ENCODE assay signal across 26 cellular contexts in the genomic region with DNA sequence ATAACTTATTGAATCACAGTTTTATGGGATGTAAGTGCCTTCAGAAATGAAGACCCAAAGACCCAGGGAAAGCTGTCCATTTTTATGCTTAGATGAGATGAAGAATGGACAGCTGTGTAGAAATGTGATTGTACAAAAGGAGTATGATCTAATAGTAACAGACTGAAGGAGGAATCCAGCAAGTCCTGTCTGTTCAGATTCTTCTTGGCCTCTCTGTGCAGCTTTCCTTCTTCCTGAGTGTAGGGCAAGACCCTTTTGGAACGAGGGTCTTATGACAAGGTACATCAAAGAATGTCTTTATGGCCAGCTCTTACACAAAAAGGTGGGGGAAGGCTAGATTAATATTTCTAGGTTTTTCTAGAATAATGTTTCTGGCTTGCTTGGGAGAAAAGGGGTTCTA. TPM values are rescaled to one million over a fixed set of nuclear protein-coding genes. Genes with fewer than 3 reads are reported as not detected.
DNase-seq lines count a peak whose midpoint lies in the region; ATAC-seq and TF ChIP-seq lines count a peak whose summit lies in the region.
"Had no signal": no experiment of that assay in that cellular context is flagged by ENCODE, and none has a peak within 500 bp of the region (broad histone marks: within the 10 kb centered on the region; RNA-seq: fewer than 3 reads in every experiment).

No MANE protein-coding gene starts in this region.

- no peak overlapping the region for H4K8ac ChIP-seq in IMR-90 (ENCODE audit: low read depth in 2 of 2, low read length in 2 of 2)

- no peak overlapping the region for H3K56ac ChIP-seq in IMR-90 (ENCODE audit: extremely low read depth, insufficient read depth, low read length)

- H3K18ac ChIP-seq in IMR-90 (ENCODE audit: low read depth, low read length): no peak overlapping the region

- H3K27ac Mint-ChIP-seq in osteocyte (ENCODE audit: unreplicated experiment): no peak overlapping the region

- POLR2A ChIA-PET in IMR-90 (lab: Charles Lee; ENCODE audit: unreplicated experiment): no interaction called here

- intact Hi-C loops in IMR-90 (cut with micrococcal nuclease): no loop called here

- H3K9me3 Mint-ChIP-seq in osteocyte (ENCODE audit: unreplicated experiment): no peaks in the 10 kb centered on the region
- H3K9me3 Mint-ChIP-seq: stimulated activated naive CD8-positive, alpha-beta T cell treated with anti-CD3 and anti-CD28 coated beads, Interleukin-15, Interleukin-2, amounts not matched to agents 100 ng/mL and 50 ng/mL, for 24 hours had no signal

- no peaks in the 10 kb centered on the region for H3K27me3 Mint-ChIP-seq in osteocyte (ENCODE audit: unreplicated experiment)

- no peak overlapping the region for H2AK5ac ChIP-seq in IMR-90 (ENCODE audit: low read depth, low read length)

- H4K20me1 ChIP-seq in IMR-90 (ENCODE audit: insufficient read depth, low read length) (peaks cover 37% of the 10 kb centered on the region), fibroblast of lung (ENCODE audit: control insufficient read depth, extremely low read depth, insufficient read depth, low read length) (no peaks in the 10 kb centered on the region)

- peak overlapping the region; percentile 76; the same call in 1 of the 2 replicates for H3K23ac ChIP-seq in IMR-90 (ENCODE audit: low read depth, low read length)

- H3K4me1 ChIP-seq in ACC112 (ENCODE audit: control insufficient read depth, insufficient read depth, low read length, unreplicated experiment) (peaks cover 28% of the 10 kb centered on the region), IMR-90 (ENCODE audit: control insufficient read depth, insufficient read depth, low read length) (peaks cover 15% of the 10 kb centered on the region), fibroblast of lung (ENCODE audit: control insufficient read depth, extremely low read depth, insufficient read depth, low read length) (peaks cover 2% of the 10 kb centered on the region)
- H3K4me1 ChIP-seq: prostate gland had no signal

- BruUV-seq in IMR-90 (replicated peaks; lab: Mats Ljungman, UMichigan): no TSS peak

- no peak for ATAC-seq in IMR-90 (ENCODE audit: low read depth)
- ATAC-seq: GM12878, mucosa of descending colon, T-helper 17 cell had no signal

- H3K4me2 ChIP-seq in IMR-90 (ENCODE audit: low read depth, low read length) (peak overlapping the region; percentile 76), fibroblast of lung (ENCODE audit: extremely low read depth, insufficient read depth, low read length) (peak overlapping the region; percentile 15)

- no peaks in the 10 kb centered on the region for H3K27me3 ChIP-seq in ACC112 (ENCODE audit: insufficient read depth, low read length)
- no peaks in the 10 kb centered on the region for H3K27me3 ChIP-seq in IMR-90 (ENCODE audit: control insufficient read depth, insufficient read depth, low read length)
- H3K27me3 ChIP-seq in fibroblast of lung (ENCODE audit: control insufficient read depth, insufficient read depth, low read length): no peaks in the 10 kb centered on the region

- peaks cover 47% of the 10 kb centered on the region for H3K4me1 Mint-ChIP-seq in osteocyte (ENCODE audit: unreplicated experiment)

- H2BK5ac ChIP-seq in IMR-90 (ENCODE audit: low read depth, low read length, poor library complexity, severe bottlenecking): no peak overlapping the region

- H3K36me3 ChIP-seq in ACC112 (ENCODE audit: insufficient read depth, low read length) (no peaks in the 10 kb centered on the region), IMR-90 (ENCODE audit: control insufficient read depth, insufficient read depth, low read length) (no peaks in the 10 kb centered on the region), fibroblast of lung (ENCODE audit: control insufficient read depth, insufficient read depth, low read length) (no peaks in the 10 kb centered on the region)
- H3K36me3 ChIP-seq: prostate gland had no signal

- DNase-seq in IMR-90 (no peak), fibroblast of lung (ENCODE audit: low read depth in 2 of 2) (no peak), osteocyte (ENCODE audit: extremely low spot score, unreplicated experiment) (no peak), GM03348 (ENCODE audit: low spot score) (no peak), cerebellar cortex (ENCODE audit: low spot score) (no peak), DMS 273 (lab: John Stamatoyannopoulos, UW; ENCODE audit: unreplicated experiment) (no peak)
- no peak for DNase-seq in activated CD4-positive, alpha-beta T cell treated with anti-CD3 and anti-CD28 coated beads, Interleukin-2, amount 50 U/mL, for 48 hours
- DNase-seq: ACHN; activated CD4-positive, alpha-beta T cell treated with anti-CD3 and anti-CD28 coated beads for 4 hours; activated CD8-positive, alpha-beta memory T cell treated with anti-CD3 and anti-CD28 coated beads for 24 hours; activated gamma-delta T cell treated with Interleukin-2 at 50 U/mL for 16 hours; C1 segment of cervical spinal cord; effector CD4-positive, alpha-beta T cell; foreskin melanocyte; KG1; mucosa of descending colon; NCI-H1436; NCI-H2107; NCI-H446 treated with DMSO at 0.1 percent for 48 hours; T-helper 17 cell had no signal

- no peak overlapping the region for H4K5ac ChIP-seq in IMR-90 (ENCODE audit: low read depth, low read length)

- peaks cover 14% of the 10 kb centered on the region for H3K9me1 ChIP-seq in IMR-90 (ENCODE audit: insufficient read depth, low read length)

- no peak for TF ChIP-seq POLR2A in IMR-90 (IDR thresholded peaks at IDR 0.05; ENCODE audit: low read depth, low read length)

- dilution Hi-C loops in IMR-90 (cut with HindIII; ENCODE audit: low sequenced_read_pairs, unreplicated experiment): no loop called here

- no peaks in the 10 kb centered on the region for H3K9me3 ChIP-seq in IMR-90 (ENCODE audit: control insufficient read depth, insufficient read depth, low read length)
- no peaks in the 10 kb centered on the region for H3K9me3 ChIP-seq in fibroblast of lung (ENCODE audit: control insufficient read depth, insufficient read depth, low read depth, low read length)
- H3K9me3 ChIP-seq: mucosa of descending colon, prostate gland had no signal

- in situ Hi-C loops in IMR-90 (cut with MboI; ENCODE audit: low sequenced_read_pairs): no loop called here

- H3K27ac ChIP-seq in ACC112 (ENCODE audit: low read depth, low read length) (peak overlapping the region; percentile 86; the same call in 1 of the 2 replicates), IMR-90 (ENCODE audit: insufficient read depth, low read length) (no peak overlapping the region), fibroblast of lung (ENCODE audit: insufficient read depth, low read length) (no peak overlapping the region)
- H3K27ac ChIP-seq: prostate gland, SK-N-MC had no signal

- no peak for TF ChIP-seq RAD21 in IMR-90 (IDR thresholded peaks at IDR 0.05; ENCODE audit: low read length)

- H2BK120ac ChIP-seq in IMR-90 (ENCODE audit: low read depth, low read length): no peak overlapping the region

- peak overlapping the region; percentile 93 for H3K4me3 Mint-ChIP-seq in osteocyte (ENCODE audit: unreplicated experiment)
- H3K4me3 Mint-ChIP-seq: T-helper 17 cell had no signal

- H2BK20ac ChIP-seq in IMR-90 (ENCODE audit: low read depth, low read length): no peak overlapping the region

- H3K9ac ChIP-seq in IMR-90 (ENCODE audit: low read depth, low read length) (peak overlapping the region; percentile 33; the same call in 1 of the 2 replicates), fibroblast of lung (ENCODE audit: insufficient read depth, low read length) (no peak overlapping the region)

- TF ChIP-seq CTCF in IMR-90 (conservative IDR thresholded peaks at IDR 0.05; ENCODE audit: low read depth, low read length): no peak
- no peak for TF ChIP-seq CTCF in fibroblast of lung (conservative IDR thresholded peaks at IDR 0.05 in 1 of 2, IDR thresholded peaks at IDR 0.05 in 1 of 2; ENCODE audit: low read depth in 1 of 2, low read length in 2 of 2)
- TF ChIP-seq CTCF in osteocyte (IDR thresholded peaks at IDR 0.05): no peak

- H2AFZ ChIP-seq in ACC112 (ENCODE audit: low read length, unreplicated experiment) (no peak overlapping the region), IMR-90 (replicated peaks; ENCODE audit: low read length, poor library complexity) (no peak overlapping the region), fibroblast of lung (ENCODE audit: low read length) (no peak overlapping the region)

- peaks cover 34% of the 10 kb centered on the region for H3K79me2 ChIP-seq in ACC112 (ENCODE audit: control insufficient read depth, insufficient read depth, low read length, unreplicated experiment)
- peaks cover 47% of the 10 kb centered on the region for H3K79me2 ChIP-seq in fibroblast of lung (ENCODE audit: control insufficient read depth, insufficient read depth, low read length)

- no peak overlapping the region for H3K4me3 ChIP-seq in ACC112 (ENCODE audit: low read depth, low read length)
- no peak overlapping the region for H3K4me3 ChIP-seq in IMR-90 (ENCODE audit: insufficient read depth, low read depth, low read length)
- H3K4me3 ChIP-seq in fibroblast of lung (replicated peaks in 1 of 4; ENCODE audit: control extremely low read depth in 1 of 4, insufficient read depth in 1 of 4, low read depth in 3 of 4, low read length in 4 of 4): peak overlapping the region in 1 of 4 experiments; percentile 14
- H3K4me3 ChIP-seq: GM12878, lung, mucosa of descending colon, prostate gland, SK-N-MC had no signal

- no peaks in the 10 kb centered on the region for H3K36me3 Mint-ChIP-seq in osteocyte (ENCODE audit: unreplicated experiment)

- H3K79me1 ChIP-seq in IMR-90 (ENCODE audit: low read depth in 1 of 2, low read length in 2 of 2): peaks cover 32 to 51% of the 10 kb centered on the region in 2 experiments

- CTCF ChIA-PET in IMR-90 (lab: Yijun Ruan, JAX): no interaction called here

- whole genome bisulfite sequencing in IMR-90 (ENCODE audit: extremely low coverage in 2 of 2, insufficient read length in 1 of 2), 2 experiments: no CpG with 5 or more reads among the region's 1 CpG

- no peak overlapping the region for H3K4ac ChIP-seq in IMR-90 (ENCODE audit: low read depth, low read length)

- no peak overlapping the region for H2BK15ac ChIP-seq in IMR-90 (ENCODE audit: low read depth, low read length)

- 0 out of 2 replicates have a peak overlapping the region, but pooled peaks have one; percentile 4 for H3K14ac ChIP-seq in IMR-90 (replicated peaks; ENCODE audit: low read depth, low read length)

- no peak overlapping the region for H2AK9ac ChIP-seq in IMR-90 (replicated peaks; ENCODE audit: low read depth, low read length, poor library complexity)

- no peak overlapping the region for H4K91ac ChIP-seq in IMR-90 (ENCODE audit: insufficient read depth, low read depth, low read length)

RNA-seq across cellular contexts. Expression of a gene that starts 1.4 kb away (rescaled TPM):
- total RNA-seq in IMR-90 (2012; rRNA removed) (56.1 and 70.5 TPM in 2 replicates), fibroblast of lung (3.1 and 16.5 TPM in 2 replicates), osteocyte (12.4 and 14.0 TPM in 2 replicates)
- polyA plus RNA-seq in IMR-90 (2012; rRNA removed) (34.1 and 37.7 TPM in 2 replicates), fibroblast of lung (19.4 and 53.2 TPM in 2 replicates)
- 5.0 and 16.1 TPM in 2 replicates for polyA plus RNA-seq in IMR-90 (2012; cell fraction: cytosol; rRNA removed)
- polyA plus RNA-seq in IMR-90 (2012; cell fraction: nucleus; rRNA removed; ENCODE audit: low replicate concordance): 8.1 and 50.9 TPM in 2 replicates
- polyA plus RNA-seq in fibroblast of lung (2012): 12.7 and 45.8 TPM in 2 replicates
- 28.5 and 38.4 TPM in 2 replicates for polyA minus RNA-seq in fibroblast of lung (ENCODE audit: low replicate concordance)

RNA-seq across cellular contexts. Expression of a gene that starts 39.9 kb away (rescaled TPM):
- total RNA-seq in IMR-90 (2012; rRNA removed) (97.0 and 132 TPM in 2 replicates), fibroblast of lung (74.7 and 82.4 TPM in 2 replicates), osteocyte (1,498 and 1,580 TPM in 2 replicates)
- polyA plus RNA-seq in IMR-90 (2012; rRNA removed) (1,440 and 1,469 TPM in 2 replicates), fibroblast of lung (621 and 633 TPM in 2 replicates)
- 865 and 2,195 TPM in 2 replicates for polyA plus RNA-seq in IMR-90 (2012; cell fraction: cytosol; rRNA removed)
- polyA plus RNA-seq in IMR-90 (2012; cell fraction: nucleus; rRNA removed; ENCODE audit: low replicate concordance): 449 and 618 TPM in 2 replicates
- 2,184 and 2,401 TPM in 2 replicates for polyA plus RNA-seq in fibroblast of lung (2012)
- 489 and 632 TPM in 2 replicates for polyA minus RNA-seq in fibroblast of lung (ENCODE audit: low replicate concordance)

Comparison
In these comparisons a context has a peak if more than half of its experiments do, and no peak if none do; other contexts are left out.
1. RNA of a gene that starts 39.9 kb away (total RNA-seq): 1,498 to 1,580 TPM in osteocyte; 97.0 to 132 TPM in IMR-90 and 74.7 to 82.4 TPM in fibroblast of lung; every median in the first group is over 10 times any median in the second.